Comparison of ENCODE assay signal across 29 cellular contexts in the genomic region with DNA sequence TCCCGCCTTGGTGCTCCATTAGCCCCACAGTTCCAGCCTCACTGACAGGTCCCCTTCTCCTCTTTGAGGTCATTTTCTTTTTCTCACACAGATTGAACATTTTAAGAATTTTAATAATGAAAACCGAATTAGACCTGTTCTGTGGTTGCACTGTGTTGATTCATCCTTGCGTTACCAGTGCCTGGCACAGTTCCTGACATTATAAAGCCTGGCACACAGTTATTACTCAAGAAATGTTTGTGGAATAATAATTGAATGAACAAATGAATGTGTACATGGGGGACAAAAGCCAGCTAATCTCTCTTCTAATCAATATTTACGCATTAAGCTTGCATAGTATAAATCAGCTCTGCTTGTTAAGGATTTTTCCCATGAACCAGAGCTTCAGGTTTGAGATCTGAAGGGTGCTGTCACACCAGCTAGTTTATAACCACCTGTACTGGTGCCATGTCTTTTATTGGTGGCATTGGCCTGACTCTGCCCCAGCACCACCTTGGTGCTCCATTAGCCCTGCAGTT.
"Had no signal": no experiment of that assay in that cellular context is flagged by ENCODE, and none has a peak within 500 bp of the region (broad histone marks: within the 10 kb centered on the region; RNA-seq: fewer than 3 reads in every experiment).

No MANE protein-coding gene starts in this region.

- H3K27me3 Mint-ChIP-seq: brain; effector memory CD8-positive, alpha-beta T cell; T-helper 17 cell had no signal

- H3K9me3 ChIP-seq: ascending aorta had no signal

- H3K27ac Mint-ChIP-seq: activated CD4-positive, alpha-beta T cell treated with anti-CD3 and anti-CD28 coated beads for 36 hours; activated CD4-positive, alpha-beta T cell treated with anti-CD3 and anti-CD28 coated beads, Interleukin-2, amount 10 ng/mL, durations not matched to agents 7 days and 5 days; activated CD8-positive, alpha-beta T cell treated with anti-CD3 and anti-CD28 coated beads for 36 hours; activated naive CD4-positive, alpha-beta T cell treated with anti-CD3 and anti-CD28 coated beads, Interleukin-2, amount 10 ng/mL, durations not matched to agents 7 days and 5 days; activated naive CD4-positive, alpha-beta T cell treated with anti-CD3 and anti-CD28 coated beads, Interleukin-2, amount 50 U/mL, for 72 hours; activated naive CD8-positive, alpha-beta T cell treated with anti-CD3 and anti-CD28 coated beads, Interleukin-2, amount 10 ng/mL, durations not matched to agents 7 days and 5 days; activated T-helper 1 cell treated with anti-CD3 and anti-CD28 coated beads, Interleukin-12 subunit alpha, Interleukin-12 subunit beta, Interleukin-2, Interleukin-4 antibody, amounts not matched to agents 30 ng/mL and 10 ng/mL and 1 ng/mL, durations not matched to agents 14 hours and 24 hours and 36 hours; activated T-helper 2 cell treated with anti-CD3 and anti-CD28 coated beads, Interferon-gamma antibody, Interleukin-2, Interleukin-4, amounts not matched to agents 10 μg/mL and 5 μg/mL and 100 μg/mL, durations not matched to agents 14 hours and 24 hours and 36 hours; brain; effector memory CD8-positive, alpha-beta T cell; T-helper 17 cell; T-helper 2 cell treated with Interferon-gamma antibody and Interleukin-4, amounts not matched to agents 5 μg/mL and 100 μg/mL, for 36 hours had no signal

- H3K4me3 ChIP-seq: ascending aorta had no signal

- H3K4me1 Mint-ChIP-seq: activated CD4-positive, alpha-beta T cell treated with anti-CD3 and anti-CD28 coated beads, Interleukin-2, amount 10 ng/mL, durations not matched to agents 7 days and 5 days; activated naive CD4-positive, alpha-beta T cell treated with anti-CD3 and anti-CD28 coated beads, Interleukin-2, amount 10 ng/mL, durations not matched to agents 7 days and 5 days; activated naive CD8-positive, alpha-beta T cell treated with anti-CD3 and anti-CD28 coated beads, Interleukin-2, amount 10 ng/mL, durations not matched to agents 7 days and 5 days; brain; T-helper 17 cell had no signal

- H3K27ac ChIP-seq: ascending aorta, epithelial cell of prostate had no signal

- H3K36me3 ChIP-seq: ascending aorta had no signal

- H3K27me3 ChIP-seq: ascending aorta had no signal

- ATAC-seq: activated CD4-positive, alpha-beta T cell treated with anti-CD3 and anti-CD28 coated beads for 36 hours; activated CD8-positive, alpha-beta T cell treated with anti-CD3 and anti-CD28 coated beads for 36 hours; activated naive CD4-positive, alpha-beta T cell treated with anti-CD3 and anti-CD28 coated beads, Interleukin-2, amount 50 U/mL, for 72 hours; activated T-cell treated with anti-CD3 and anti-CD28 coated beads, Interleukin-2, amount 50 U/mL, for 4 hours; effector memory CD8-positive, alpha-beta T cell; T-helper 17 cell had no signal

- H3K4me3 Mint-ChIP-seq: activated CD4-positive, alpha-beta T cell treated with anti-CD3 and anti-CD28 coated beads for 36 hours; activated CD4-positive, alpha-beta T cell treated with anti-CD3 and anti-CD28 coated beads, Interleukin-2, amount 10 ng/mL, durations not matched to agents 7 days and 5 days; activated CD8-positive, alpha-beta T cell treated with anti-CD3 and anti-CD28 coated beads for 36 hours; activated naive CD4-positive, alpha-beta T cell treated with anti-CD3 and anti-CD28 coated beads, Interleukin-2, amount 10 ng/mL, durations not matched to agents 7 days and 5 days; activated naive CD8-positive, alpha-beta T cell treated with anti-CD3 and anti-CD28 coated beads, Interleukin-2, amount 10 ng/mL, durations not matched to agents 7 days and 5 days; activated T-cell treated with anti-CD3 and anti-CD28 coated beads, Interleukin-2, amount 50 U/mL, for 4 hours; activated T-helper 1 cell treated with anti-CD3 and anti-CD28 coated beads, Interleukin-12 subunit alpha, Interleukin-12 subunit beta, Interleukin-2, Interleukin-4 antibody, amounts not matched to agents 30 ng/mL and 10 ng/mL and 1 ng/mL, durations not matched to agents 14 hours and 24 hours and 36 hours; brain; effector memory CD8-positive, alpha-beta T cell; T-helper 17 cell; T-helper 2 cell treated with Interferon-gamma antibody and Interleukin-4, amounts not matched to agents 5 μg/mL and 100 μg/mL, for 36 hours had no signal

- DNase-seq: activated CD4-positive, alpha-beta T cell treated with anti-CD3 and anti-CD28 coated beads for 36 hours; activated CD4-positive, alpha-beta T cell treated with anti-CD3 and anti-CD28 coated beads, Interleukin-2, amount 10 ng/mL, durations not matched to agents 7 days and 5 days; activated CD4-positive, alpha-beta T cell treated with anti-CD3 and anti-CD28 coated beads, Interleukin-2, amount 50 U/mL, for 48 hours; activated CD4-positive, CD25-positive, alpha-beta regulatory T cell; activated CD4-positive, CD25-positive, alpha-beta regulatory T cell treated with anti-CD3 and anti-CD28 coated beads, Interleukin-2, amount 50 U/mL, for 72 hours; activated CD8-positive, alpha-beta memory T cell treated with anti-CD3 and anti-CD28 coated beads for 24 hours; activated CD8-positive, alpha-beta T cell treated with anti-CD3 and anti-CD28 coated beads for 36 hours; activated effector memory CD4-positive, alpha-beta T cell treated with anti-CD3 and anti-CD28 coated beads, Interleukin-2, amount 50 U/mL, for 16 hours; activated naive CD4-positive, alpha-beta T cell treated with anti-CD3 and anti-CD28 coated beads, Interleukin-2, amount 10 ng/mL, durations not matched to agents 7 days and 5 days; activated naive CD8-positive, alpha-beta T cell treated with anti-CD3 and anti-CD28 coated beads, Interleukin-2, amount 10 ng/mL, durations not matched to agents 7 days and 5 days; activated T-cell treated with anti-CD3 and anti-CD28 coated beads, Interleukin-2, amount 50 U/mL, for 4 hours; caudate nucleus; cortex of kidney; dermis blood vessel endothelial cell; effector CD4-positive, alpha-beta T cell; effector memory CD8-positive, alpha-beta T cell; foreskin fibroblast; head of caudate nucleus; hippocampal formation; T-helper 1 cell; T-helper 17 cell; T1000 had no signal

- H3K9me3 Mint-ChIP-seq: activated CD8-positive, alpha-beta T cell treated with anti-CD3 and anti-CD28 coated beads for 36 hours; activated naive CD4-positive, alpha-beta T cell treated with anti-CD3 and anti-CD28 coated beads, Interleukin-2, amount 10 ng/mL, durations not matched to agents 7 days and 5 days; activated naive CD8-positive, alpha-beta T cell treated with anti-CD3 and anti-CD28 coated beads, Interleukin-2, amount 10 ng/mL, durations not matched to agents 7 days and 5 days; activated T-helper 2 cell treated with anti-CD3 and anti-CD28 coated beads, Interferon-gamma antibody, Interleukin-2, Interleukin-4, amounts not matched to agents 10 μg/mL and 5 μg/mL and 100 μg/mL, durations not matched to agents 14 hours and 24 hours and 36 hours; brain; T-helper 2 cell treated with Interferon-gamma antibody and Interleukin-4, amounts not matched to agents 5 μg/mL and 100 μg/mL, for 36 hours had no signal

- H3K4me1 ChIP-seq: ascending aorta had no signal

- H3K36me3 Mint-ChIP-seq: activated naive CD4-positive, alpha-beta T cell treated with anti-CD3 and anti-CD28 coated beads, Interleukin-2, amount 10 ng/mL, durations not matched to agents 7 days and 5 days; activated naive CD8-positive, alpha-beta T cell treated with anti-CD3 and anti-CD28 coated beads, Interleukin-2, amount 10 ng/mL, durations not matched to agents 7 days and 5 days; brain had no signal
